ENCODE assay signal across 23 cellular contexts in the genomic region with DNA sequence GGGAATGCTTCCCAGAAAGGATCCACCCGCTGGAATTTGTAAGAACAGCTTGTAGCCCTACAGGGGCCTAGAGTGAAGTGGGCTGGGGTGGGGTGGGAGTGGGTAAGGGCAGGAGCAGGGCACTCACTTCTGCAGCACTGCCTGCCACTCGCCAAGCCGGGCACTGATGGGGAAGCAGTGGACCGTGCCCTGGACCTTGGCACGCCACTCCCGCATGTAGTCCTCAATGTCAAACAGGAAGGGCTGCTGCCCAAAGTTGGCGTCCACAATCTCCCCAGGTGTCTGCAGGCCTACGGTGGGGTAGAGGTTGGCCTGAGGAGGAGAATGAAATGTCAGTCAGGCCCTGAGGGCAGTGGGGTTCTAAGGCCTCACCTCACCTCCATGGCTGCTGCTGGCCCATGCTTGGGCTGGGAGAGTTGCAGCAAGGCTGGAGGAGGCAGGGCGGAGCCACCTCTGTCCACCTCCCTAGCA.
"Had no signal": no experiment of that assay in that cellular context is flagged by ENCODE, and none has a peak within 500 bp of the region (broad histone marks: within the 10 kb centered on the region; RNA-seq: fewer than 3 reads in every experiment).

No MANE protein-coding gene starts in this region.

- H3K9me3 Mint-ChIP-seq: central memory CD8-positive, alpha-beta T cell; immature natural killer cell; natural killer cell treated with Interleukin-12 subunit alpha and Interleukin-12 subunit beta and Interleukin-15 and Interleukin-18, amount 100 ng/mL, for 72 hours had no signal

- H3K27ac Mint-ChIP-seq: activated naive CD8-positive, alpha-beta T cell; immature natural killer cell; natural killer cell treated with Interleukin-12 subunit alpha and Interleukin-12 subunit beta and Interleukin-15 and Interleukin-18, amount 100 ng/mL, for 72 hours had no signal

- H3K27ac ChIP-seq: gastroesophageal sphincter, lower lobe of right lung, neutrophil, pancreas, psoas muscle, transverse colon had no signal

- H3K27me3 ChIP-seq: gastroesophageal sphincter, neutrophil, pancreas, transverse colon had no signal

- H3K4me3 ChIP-seq: gastroesophageal sphincter, lower lobe of right lung, pancreas, psoas muscle, transverse colon had no signal

- DNase-seq: activated CD4-positive, alpha-beta T cell treated with anti-CD3 and anti-CD28 coated beads for 4 hours; activated CD4-positive, alpha-beta T cell treated with anti-CD3 and anti-CD28 coated beads, Interleukin-2, amount 50 U/mL, for 48 hours; activated CD4-positive, CD25-positive, alpha-beta regulatory T cell; activated CD8-positive, alpha-beta memory T cell treated with anti-CD3 and anti-CD28 coated beads for 24 hours; activated effector memory CD4-positive, alpha-beta T cell treated with Interleukin-2 at 50 U/mL for 16 hours; activated naive CD4-positive, alpha-beta T cell treated with Interleukin-2 at 50 U/mL for 16 hours; anterior cingulate cortex; cortex of kidney; hippocampal formation; immature natural killer cell; mesenchymal stem cell; pancreas; psoas muscle; stimulated activated CD4-positive, alpha-beta T cell treated with anti-CD3 and anti-CD28 coated beads, Interleukin-15, amount 100 ng/mL, for 24 hours; stimulated activated CD4-positive, alpha-beta T cell treated with anti-CD3 and anti-CD28 coated beads, Interleukin-2, amount 100 ng/mL, for 24 hours; stimulated activated naive CD4-positive, alpha-beta T cell treated with Interleukin-2 at 50 U/mL for 16 hours; transverse colon had no signal

- H3K9me3 ChIP-seq: gastroesophageal sphincter, lower lobe of right lung, neutrophil, pancreas, psoas muscle, transverse colon had no signal

- H3K4me1 Mint-ChIP-seq: central memory CD8-positive, alpha-beta T cell had no signal

- H3K36me3 Mint-ChIP-seq: natural killer cell treated with Interleukin-12 subunit alpha and Interleukin-12 subunit beta and Interleukin-15 and Interleukin-18, amount 100 ng/mL, for 72 hours had no signal

- H3K4me3 Mint-ChIP-seq: activated naive CD8-positive, alpha-beta T cell; central memory CD8-positive, alpha-beta T cell; immature natural killer cell; natural killer cell treated with Interleukin-12 subunit alpha and Interleukin-12 subunit beta and Interleukin-15 and Interleukin-18, amount 100 ng/mL, for 72 hours had no signal

- H3K4me1 ChIP-seq: gastroesophageal sphincter, lower lobe of right lung, pancreas, transverse colon had no signal

- H3K27me3 Mint-ChIP-seq: activated naive CD8-positive, alpha-beta T cell; central memory CD8-positive, alpha-beta T cell; natural killer cell treated with Interleukin-12 subunit alpha and Interleukin-12 subunit beta and Interleukin-15 and Interleukin-18, amount 100 ng/mL, for 72 hours had no signal
